ENCODE assay signal across 24 cellular contexts in genomic region chr1:187517508-187517907, GRCh38.
A peak's percentile ranks its signal among the peaks of the same experiment; 100 is the strongest.
DNase-seq lines count a peak whose midpoint lies in the region; ATAC-seq, FAIRE-seq and TF ChIP-seq lines count a peak whose summit lies in the region.
"Had no signal": no experiment of that assay in that cellular context is flagged by ENCODE, and none has a peak within 500 bp of the region (broad histone marks: within the 10 kb centered on the region; RNA-seq: fewer than 3 reads in every experiment).

No MANE protein-coding gene starts in this region.

- H2BK15ac ChIP-seq in IMR-90 (ENCODE audit: low read depth, low read length) = no peak overlapping the region

- no peak overlapping the region for H2AK9ac ChIP-seq in IMR-90 (replicated peaks; ENCODE audit: low read depth, low read length, poor library complexity)

- H3K27me3 ChIP-seq in IMR-90 (ENCODE audit: control insufficient read depth, insufficient read depth, low read length) = no peaks in the 10 kb centered on the region
- H3K27me3 ChIP-seq: BLaER1 treated with 17β-estradiol and CSF1 and Interleukin-3, amounts not matched to agents 10 nM and 100 nM; suprapubic skin; uterus had no signal

- no peak for TF ChIP-seq RAD21 in IMR-90 (IDR thresholded peaks at IDR 0.05; ENCODE audit: low read length)

- H4K20me1 ChIP-seq in IMR-90 (ENCODE audit: insufficient read depth, low read length) = no peaks in the 10 kb centered on the region
- H4K20me1 ChIP-seq: BLaER1 treated with 17β-estradiol and CSF1 and Interleukin-3, amounts not matched to agents 10 nM and 100 nM had no signal

- peak overlapping the region; percentile 10; the same call in 1 of the 2 replicates for H2AK5ac ChIP-seq in IMR-90 (ENCODE audit: low read depth, low read length)

- no peak overlapping the region for H3K18ac ChIP-seq in IMR-90 (ENCODE audit: low read depth, low read length)

- no peak overlapping the region for H4K91ac ChIP-seq in IMR-90 (ENCODE audit: insufficient read depth, low read depth, low read length)

- no peak overlapping the region for H2AFZ ChIP-seq in IMR-90 (replicated peaks; ENCODE audit: low read length, poor library complexity)

- H3K79me1 ChIP-seq in IMR-90 (ENCODE audit: low read depth in 1 of 2, low read length in 2 of 2) = no peaks in the 10 kb centered on the region

- no peak overlapping the region for H3K4me3 Mint-ChIP-seq in HFFc6
- H3K4me3 Mint-ChIP-seq: activated CD8-positive, alpha-beta T cell treated with anti-CD3 and anti-CD28 coated beads, Interleukin-2, amount 10 ng/mL, durations not matched to agents 7 days and 5 days; activated naive CD4-positive, alpha-beta T cell treated with anti-CD3 and anti-CD28 coated beads for 36 hours; endodermal cell had no signal

- H3K36me3 Mint-ChIP-seq in HFFc6 (ENCODE audit: low read depth) = no peaks in the 10 kb centered on the region

- TF ChIP-seq CTCF in IMR-90 (conservative IDR thresholded peaks at IDR 0.05; ENCODE audit: low read depth, low read length) = no peak
- TF ChIP-seq CTCF in HFFc6 (IDR thresholded peaks at IDR 0.05) = no peak

- no peaks in the 10 kb centered on the region for H3K4me1 ChIP-seq in IMR-90 (ENCODE audit: control insufficient read depth, insufficient read depth, low read length)
- H3K4me1 ChIP-seq: suprapubic skin, uterus had no signal

- H3K9me3 Mint-ChIP-seq in HFFc6 = peaks cover 11% of the 10 kb centered on the region
- H3K9me3 Mint-ChIP-seq: endodermal cell had no signal

- no peak overlapping the region for H3K27ac ChIP-seq in IMR-90 (ENCODE audit: insufficient read depth, low read length)
- H3K27ac ChIP-seq: BLaER1 treated with 17β-estradiol and CSF1 and Interleukin-3, amounts not matched to agents 10 nM and 100 nM; coronary artery; SK-N-MC; suprapubic skin; uterus had no signal

- no peaks in the 10 kb centered on the region for H3K9me3 ChIP-seq in IMR-90 (ENCODE audit: control insufficient read depth, insufficient read depth, low read length)
- H3K9me3 ChIP-seq: BLaER1 treated with 17β-estradiol and CSF1 and Interleukin-3, amounts not matched to agents 10 nM and 100 nM; uterus had no signal

- no peaks in the 10 kb centered on the region for H3K4me1 Mint-ChIP-seq in HFFc6 (ENCODE audit: low read depth)
- H3K4me1 Mint-ChIP-seq: endodermal cell had no signal

- H3K27ac Mint-ChIP-seq in HFFc6 = no peak overlapping the region
- H3K27ac Mint-ChIP-seq: activated CD8-positive, alpha-beta T cell treated with anti-CD3 and anti-CD28 coated beads, Interleukin-2, amount 10 ng/mL, durations not matched to agents 7 days and 5 days; activated naive CD4-positive, alpha-beta T cell treated with anti-CD3 and anti-CD28 coated beads for 36 hours; endodermal cell had no signal

- BruUV-seq in IMR-90 (replicated peaks; lab: Mats Ljungman, UMichigan) = no TSS peak

- in situ Hi-C loops in IMR-90 (cut with MboI; ENCODE audit: low sequenced_read_pairs) = no loop called here

- no peak overlapping the region for H3K23ac ChIP-seq in IMR-90 (ENCODE audit: low read depth, low read length)

- H2BK120ac ChIP-seq in IMR-90 (ENCODE audit: low read depth, low read length) = no peak overlapping the region

- DNase-seq in DMS 273 (lab: John Stamatoyannopoulos, UW; ENCODE audit: unreplicated experiment) (peak; percentile 81), IMR-90 (no peak), NCI-H2196 treated with DMSO at 0.1 percent for 48 hours (lab: John Stamatoyannopoulos, UW; ENCODE audit: unreplicated experiment) (peak; percentile 64), frontal cortex (ENCODE audit: low spot score in 2 of 2) (no peak), HFFc6 (no peak), activated gamma-delta T cell treated with Interleukin-2 at 50 U/mL for 16 hours (no peak)
- DNase-seq in stimulated activated CD4-positive, alpha-beta T cell treated with anti-CD3 and anti-CD28 coated beads, Interleukin-2, amount 100 ng/mL, for 24 hours = no peak
- DNase-seq: activated CD8-positive, alpha-beta T cell treated with anti-CD3 and anti-CD28 coated beads, Interleukin-2, amount 10 ng/mL, durations not matched to agents 7 days and 5 days; activated naive CD4-positive, alpha-beta T cell treated with anti-CD3 and anti-CD28 coated beads for 36 hours; amniotic stem cell; endodermal cell; H7; KBM-7; NCI-H2107; T-helper 9 cell; uterus had no signal

- dilution Hi-C loops in IMR-90 (cut with HindIII; ENCODE audit: low sequenced_read_pairs, unreplicated experiment) = no loop called here

- no peak overlapping the region for H2BK5ac ChIP-seq in IMR-90 (ENCODE audit: low read depth, low read length, poor library complexity, severe bottlenecking)

- H4K5ac ChIP-seq in IMR-90 (ENCODE audit: low read depth, low read length) = no peak overlapping the region

- intact Hi-C loops in IMR-90 (cut with micrococcal nuclease) = no loop called here

- H2BK20ac ChIP-seq in IMR-90 (ENCODE audit: low read depth, low read length) = no peak overlapping the region

- no peak overlapping the region for H3K4me2 ChIP-seq in IMR-90 (ENCODE audit: low read depth, low read length)
- H3K4me2 ChIP-seq: BLaER1 treated with 17β-estradiol and CSF1 and Interleukin-3, amounts not matched to agents 10 nM and 100 nM had no signal

- H3K9ac ChIP-seq in IMR-90 (ENCODE audit: low read depth, low read length) = no peak overlapping the region
- H3K9ac ChIP-seq: BLaER1 treated with 17β-estradiol and CSF1 and Interleukin-3, amounts not matched to agents 10 nM and 100 nM had no signal

- POLR2A ChIA-PET in IMR-90 (lab: Charles Lee; ENCODE audit: unreplicated experiment) = no interaction called here

- H3K4me3 ChIP-seq in IMR-90 (ENCODE audit: insufficient read depth, low read depth, low read length) = no peak overlapping the region
- H3K4me3 ChIP-seq: BLaER1 treated with 17β-estradiol and CSF1 and Interleukin-3, amounts not matched to agents 10 nM and 100 nM; coronary artery; lung; SK-N-MC; suprapubic skin; uterus had no signal

- no peak overlapping the region for H4K8ac ChIP-seq in IMR-90 (ENCODE audit: low read depth in 2 of 2, low read length in 2 of 2)

- H3K9me1 ChIP-seq in IMR-90 (ENCODE audit: insufficient read depth, low read length) = no peaks in the 10 kb centered on the region

- H3K27me3 Mint-ChIP-seq in HFFc6 (ENCODE audit: insufficient read depth) = no peaks in the 10 kb centered on the region

- CTCF ChIA-PET in IMR-90 (lab: Yijun Ruan, JAX) = no interaction called here

- TF ChIP-seq POLR2A in IMR-90 (IDR thresholded peaks at IDR 0.05; ENCODE audit: low read depth, low read length) = no peak

- no peak overlapping the region for H3K4ac ChIP-seq in IMR-90 (ENCODE audit: low read depth, low read length)

- no peak for FAIRE-seq in frontal cortex (lab: Jason Lieb, UNC)
- FAIRE-seq: keratinocyte had no signal

- WGBS in IMR-90 (ENCODE audit: extremely low coverage in 2 of 2, insufficient read length in 1 of 2), 2 experiments = 80% methylated on average over 1 of the region's 2 CpGs; no CpG with 5 or more reads in 1 of the 2 experiments

- H3K56ac ChIP-seq in IMR-90 (ENCODE audit: extremely low read depth, insufficient read depth, low read length) = no peak overlapping the region

- no peak overlapping the region for H3K14ac ChIP-seq in IMR-90 (replicated peaks; ENCODE audit: low read depth, low read length)

- H3K36me3 ChIP-seq in IMR-90 (ENCODE audit: control insufficient read depth, insufficient read depth, low read length) = no peaks in the 10 kb centered on the region
- H3K36me3 ChIP-seq: BLaER1 treated with 17β-estradiol and CSF1 and Interleukin-3, amounts not matched to agents 10 nM and 100 nM; suprapubic skin; uterus had no signal

- ATAC-seq in IMR-90 (ENCODE audit: low read depth) = no peak
- ATAC-seq: activated CD4-positive, CD25-positive, alpha-beta regulatory T cell treated with anti-CD3 and anti-CD28 coated beads, Interleukin-2, amount 50 U/mL, for 24 hours; activated CD8-positive, alpha-beta T cell treated with anti-CD3 and anti-CD28 coated beads, Interleukin-2, amount 10 ng/mL, durations not matched to agents 7 days and 5 days had no signal

TF ChIP-seq in IMR-90, 13 proteins besides CTCF, POLR2A, EP300 and RAD21 (continues in another document):
- TF ChIP-seq MAZ (IDR thresholded peaks at IDR 0.05; ENCODE audit: borderline replicate concordance, low read depth, low read length) = no peak
- TF ChIP-seq, protein P1, sequence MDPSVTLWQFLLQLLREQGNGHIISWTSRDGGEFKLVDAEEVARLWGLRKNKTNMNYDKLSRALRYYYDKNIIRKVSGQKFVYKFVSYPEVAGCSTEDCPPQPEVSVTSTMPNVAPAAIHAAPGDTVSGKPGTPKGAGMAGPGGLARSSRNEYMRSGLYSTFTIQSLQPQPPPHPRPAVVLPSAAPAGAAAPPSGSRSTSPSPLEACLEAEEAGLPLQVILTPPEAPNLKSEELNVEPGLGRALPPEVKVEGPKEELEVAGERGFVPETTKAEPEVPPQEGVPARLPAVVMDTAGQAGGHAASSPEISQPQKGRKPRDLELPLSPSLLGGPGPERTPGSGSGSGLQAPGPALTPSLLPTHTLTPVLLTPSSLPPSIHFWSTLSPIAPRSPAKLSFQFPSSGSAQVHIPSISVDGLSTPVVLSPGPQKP (IDR thresholded peaks at IDR 0.05; ENCODE audit: borderline replicate concordance, low read depth, low read length) = no peak
- TF ChIP-seq CHD1 (IDR thresholded peaks at IDR 0.05; ENCODE audit: low read depth, low read length) = no peak
- TF ChIP-seq MAFK (IDR thresholded peaks at IDR 0.05; ENCODE audit: low read depth, low read length) = no peak
- no peak for TF ChIP-seq MXI1 (IDR thresholded peaks at IDR 0.05; ENCODE audit: borderline replicate concordance, low read depth, low read length)
- TF ChIP-seq SMC3 (IDR thresholded peaks at IDR 0.05; ENCODE audit: low read depth, low read length) = no peak
- TF ChIP-seq FOS (IDR thresholded peaks at IDR 0.05; ENCODE audit: low read depth, low read length) = no peak

TF ChIP-seq in PFSK-1, 5 proteins besides CTCF, POLR2A, EP300 and RAD21 (continues in another document):
- TF ChIP-seq FOXP2 (optimal IDR thresholded peaks at IDR 0.05; ENCODE audit: borderline replicate concordance, extremely low read depth, extremely low read length, insufficient read depth) (peak; percentile 96), TAF1 (IDR thresholded peaks at IDR 0.05; ENCODE audit: borderline replicate concordance, insufficient read depth, low read length) (no peak)

Comparison
In these comparisons a context has a peak if more than half of its experiments do, and no peak if none do; other contexts are left out.
1. DNase-seq: peak in DMS 273 (single experiment) and NCI-H2196 treated with DMSO at 0.1 percent for 48 hours (single experiment); none in IMR-90 (single experiment), frontal cortex (0 of 2), stimulated activated CD4-positive, alpha-beta T cell treated with anti-CD3 and anti-CD28 coated beads, Interleukin-2, amount 100 ng/mL, for 24 hours (0 of 2), HFFc6 (single experiment) and activated gamma-delta T cell treated with Interleukin-2 at 50 U/mL for 16 hours (single experiment).